ENCODE assay signal across 26 cellular contexts in genomic region chr20:38537176-38537575, GRCh38. TPM values are rescaled to one million over a fixed set of nuclear protein-coding genes. Genes with fewer than 3 reads are reported as not detected.
DNase-seq lines count a peak whose midpoint lies in the region; ATAC-seq and TF ChIP-seq lines count a peak whose summit lies in the region.
"Had no signal": no experiment of that assay in that cellular context is flagged by ENCODE, and none has a peak within 500 bp of the region (broad histone marks: within the 10 kb centered on the region; RNA-seq: fewer than 3 reads in every experiment).

No MANE protein-coding gene starts in this region.

- peaks cover 9% of the 10 kb centered on the region for H3K4me1 Mint-ChIP-seq in activated naive CD4-positive, alpha-beta T cell treated with anti-CD3 and anti-CD28 coated beads, Interleukin-2, amount 10 ng/mL, durations not matched to agents 7 days and 5 days
- peaks cover 5% of the 10 kb centered on the region for H3K4me1 Mint-ChIP-seq in stimulated activated memory B cell treated with anti-CD40 and anti-IgM and Interleukin-4, amounts not matched to agents 10 μg/mL and 1 μg/mL and 100 μg/mL, for 72 hours

- no peak for DNase-seq in activated naive CD4-positive, alpha-beta T cell treated with anti-CD3 and anti-CD28 coated beads, Interleukin-2, amount 10 ng/mL, durations not matched to agents 7 days and 5 days
- no peak for DNase-seq in activated naive CD4-positive, alpha-beta T cell treated with anti-CD3 and anti-CD28 coated beads, Interleukin-2, amount 50 U/mL, for 72 hours (ENCODE audit: low spot score in 2 of 2)
- DNase-seq in RWPE2 (ENCODE audit: low spot score) (no peak), epithelial cell of prostate (ENCODE audit: low read depth, low spot score) (no peak), osteoblast (ENCODE audit: insufficient read length, low spot score, missing footprints) (no peak), germinal center (ENCODE audit: low spot score) (no peak)
- no peak for DNase-seq in central memory CD4-positive, alpha-beta T cell
- DNase-seq: DMS153, DND-41, Kasumi-1, NCI-H2029, NCI-H526 treated with DMSO at 0.1 percent for 48 hours, Peyer's patch, SJCRH30 had no signal

- peak overlapping the region; percentile 71 for H3K27ac Mint-ChIP-seq in activated naive CD4-positive, alpha-beta T cell treated with anti-CD3 and anti-CD28 coated beads, Interleukin-2, amount 10 ng/mL, durations not matched to agents 7 days and 5 days
- peak overlapping the region in 1 of 2 donors; percentile 51 for H3K27ac Mint-ChIP-seq in activated naive CD4-positive, alpha-beta T cell treated with anti-CD3 and anti-CD28 coated beads, Interleukin-2, amount 50 U/mL, for 72 hours
- no peak overlapping the region for H3K27ac Mint-ChIP-seq in stimulated activated memory B cell treated with anti-CD40 and anti-IgM and Interleukin-4, amounts not matched to agents 10 μg/mL and 1 μg/mL and 100 μg/mL, for 72 hours
- H3K27ac Mint-ChIP-seq: CD4-positive, CD25-positive, alpha-beta regulatory T cell had no signal

- H3K4me2 ChIP-seq in osteoblast (ENCODE audit: insufficient read depth, low read length) = no peak overlapping the region
- H3K4me2 ChIP-seq: BLaER1 had no signal

- H3K9me3 ChIP-seq in RWPE2 (ENCODE audit: severe bottlenecking) = no peaks in the 10 kb centered on the region
- no peaks in the 10 kb centered on the region for H3K9me3 ChIP-seq in osteoblast (ENCODE audit: low read depth, low read length)
- H3K9me3 ChIP-seq: SJCRH30 had no signal

- no peak for ATAC-seq in activated naive CD4-positive, alpha-beta T cell treated with anti-CD3 and anti-CD28 coated beads, Interleukin-2, amount 50 U/mL, for 72 hours
- ATAC-seq in RWPE2 (ENCODE audit: low read depth) = no peak
- ATAC-seq in stimulated activated memory B cell treated with anti-CD40 and anti-IgM and Interleukin-4, amounts not matched to agents 10 μg/mL and 1 μg/mL and 100 μg/mL, for 72 hours = no peak
- ATAC-seq: HCT116, HepG2, K562, Right ventricle myocardium inferior, SK-N-SH treated with all-trans-retinoic acid at 6 μM for 48 hours had no signal

- H3K36me3 Mint-ChIP-seq in activated naive CD4-positive, alpha-beta T cell treated with anti-CD3 and anti-CD28 coated beads, Interleukin-2, amount 10 ng/mL, durations not matched to agents 7 days and 5 days = peaks cover 65% of the 10 kb centered on the region
- H3K36me3 Mint-ChIP-seq in activated naive CD4-positive, alpha-beta T cell treated with anti-CD3 and anti-CD28 coated beads, Interleukin-2, amount 50 U/mL, for 72 hours = peaks cover 15 to 23% of the 10 kb centered on the region in 2 donors
- H3K36me3 Mint-ChIP-seq in stimulated activated memory B cell treated with anti-CD40 and anti-IgM and Interleukin-4, amounts not matched to agents 10 μg/mL and 1 μg/mL and 100 μg/mL, for 72 hours = peaks cover 69% of the 10 kb centered on the region

- no peak for TF ChIP-seq CTCF in RWPE2 (IDR thresholded peaks at IDR 0.05; ENCODE audit: poor library complexity, severe bottlenecking)
- no peak for TF ChIP-seq CTCF in osteoblast (IDR thresholded peaks at IDR 0.05; ENCODE audit: extremely low read depth, low read depth, low read length)

- H3K36me3 ChIP-seq in RWPE2 (ENCODE audit: low read depth) (peaks cover 97% of the 10 kb centered on the region), osteoblast (ENCODE audit: insufficient read depth, low read length) (peaks cover 71% of the 10 kb centered on the region)

- no peak overlapping the region for H3K4me3 Mint-ChIP-seq in activated naive CD4-positive, alpha-beta T cell treated with anti-CD3 and anti-CD28 coated beads, Interleukin-2, amount 10 ng/mL, durations not matched to agents 7 days and 5 days
- H3K4me3 Mint-ChIP-seq in stimulated activated memory B cell treated with anti-CD40 and anti-IgM and Interleukin-4, amounts not matched to agents 10 μg/mL and 1 μg/mL and 100 μg/mL, for 72 hours = no peak overlapping the region
- H3K4me3 Mint-ChIP-seq: CD4-positive, CD25-positive, alpha-beta regulatory T cell had no signal

- no peaks in the 10 kb centered on the region for H3K27me3 ChIP-seq in RWPE2 (ENCODE audit: insufficient read depth, poor library complexity, severe bottlenecking)
- H3K27me3 ChIP-seq in osteoblast (ENCODE audit: insufficient read depth, low read length) = no peaks in the 10 kb centered on the region
- H3K27me3 ChIP-seq: BLaER1, Peyer's patch, SJCRH30 had no signal

- no peaks in the 10 kb centered on the region for H3K79me2 ChIP-seq in osteoblast (ENCODE audit: insufficient read depth, low read length)

- H3K4me1 ChIP-seq in RWPE2 (ENCODE audit: insufficient read depth, poor library complexity, severe bottlenecking) (peaks cover 16% of the 10 kb centered on the region), osteoblast (ENCODE audit: insufficient read depth, low read length) (peaks cover 15% of the 10 kb centered on the region)
- H3K4me1 ChIP-seq: BLaER1, Peyer's patch, SJCRH30 had no signal

- no peaks in the 10 kb centered on the region for H3K27me3 Mint-ChIP-seq in activated naive CD4-positive, alpha-beta T cell treated with anti-CD3 and anti-CD28 coated beads, Interleukin-2, amount 10 ng/mL, durations not matched to agents 7 days and 5 days
- H3K27me3 Mint-ChIP-seq in stimulated activated memory B cell treated with anti-CD40 and anti-IgM and Interleukin-4, amounts not matched to agents 10 μg/mL and 1 μg/mL and 100 μg/mL, for 72 hours = no peaks in the 10 kb centered on the region
- H3K27me3 Mint-ChIP-seq: CD4-positive, CD25-positive, alpha-beta regulatory T cell had no signal

- peak overlapping the region; percentile 22 for H3K27ac ChIP-seq in RWPE2 (ENCODE audit: poor library complexity, severe bottlenecking)
- peak overlapping the region; percentile 63 for H3K27ac ChIP-seq in epithelial cell of prostate
- peak overlapping the region; percentile 40 for H3K27ac ChIP-seq in osteoblast (ENCODE audit: low read depth, low read length)
- H3K27ac ChIP-seq: BLaER1, Peyer's patch, SJCRH30 had no signal

- H3K9me3 Mint-ChIP-seq in activated naive CD4-positive, alpha-beta T cell treated with anti-CD3 and anti-CD28 coated beads, Interleukin-2, amount 10 ng/mL, durations not matched to agents 7 days and 5 days = no peaks in the 10 kb centered on the region
- no peaks in the 10 kb centered on the region for H3K9me3 Mint-ChIP-seq in activated naive CD4-positive, alpha-beta T cell treated with anti-CD3 and anti-CD28 coated beads, Interleukin-2, amount 50 U/mL, for 72 hours
- no peaks in the 10 kb centered on the region for H3K9me3 Mint-ChIP-seq in stimulated activated memory B cell treated with anti-CD40 and anti-IgM and Interleukin-4, amounts not matched to agents 10 μg/mL and 1 μg/mL and 100 μg/mL, for 72 hours

- H3K4me3 ChIP-seq in RWPE2 (ENCODE audit: severe bottlenecking) (no peak overlapping the region), osteoblast (ENCODE audit: insufficient read depth, low read length) (no peak overlapping the region)
- H3K4me3 ChIP-seq: BLaER1, K562, Peyer's patch, SJCRH30 had no signal

- CTCF ChIA-PET in activated naive CD4-positive, alpha-beta T cell treated with anti-CD3 and anti-CD28 coated beads, Interleukin-2, amount 10 ng/mL, durations not matched to agents 7 days and 5 days (lab: Charles Lee) = no interaction called here

- H2AFZ ChIP-seq in osteoblast (ENCODE audit: low read length) = no peak overlapping the region

- no peaks in the 10 kb centered on the region for H4K20me1 ChIP-seq in osteoblast (ENCODE audit: insufficient read depth, low read length)
- H4K20me1 ChIP-seq: BLaER1 had no signal

RNA-seq across cellular contexts. Expression of gene ADIG, which starts 43.8 kb away (rescaled TPM):
- not detected for total RNA-seq in activated naive CD4-positive, alpha-beta T cell treated with anti-CD3 and anti-CD28 coated beads, Interleukin-2, amount 50 U/mL, for 72 hours
- total RNA-seq in osteoblast = not detected in 2 replicates
- total RNA-seq: CD4-positive, CD25-positive, alpha-beta regulatory T cell; H4; HT-29; K562; M059J; NCI-H460; Peyer's patch; SJCRH30 had no signal
